8 cellular contexts compared by ENCODE assay signal in the genomic region with DNA sequence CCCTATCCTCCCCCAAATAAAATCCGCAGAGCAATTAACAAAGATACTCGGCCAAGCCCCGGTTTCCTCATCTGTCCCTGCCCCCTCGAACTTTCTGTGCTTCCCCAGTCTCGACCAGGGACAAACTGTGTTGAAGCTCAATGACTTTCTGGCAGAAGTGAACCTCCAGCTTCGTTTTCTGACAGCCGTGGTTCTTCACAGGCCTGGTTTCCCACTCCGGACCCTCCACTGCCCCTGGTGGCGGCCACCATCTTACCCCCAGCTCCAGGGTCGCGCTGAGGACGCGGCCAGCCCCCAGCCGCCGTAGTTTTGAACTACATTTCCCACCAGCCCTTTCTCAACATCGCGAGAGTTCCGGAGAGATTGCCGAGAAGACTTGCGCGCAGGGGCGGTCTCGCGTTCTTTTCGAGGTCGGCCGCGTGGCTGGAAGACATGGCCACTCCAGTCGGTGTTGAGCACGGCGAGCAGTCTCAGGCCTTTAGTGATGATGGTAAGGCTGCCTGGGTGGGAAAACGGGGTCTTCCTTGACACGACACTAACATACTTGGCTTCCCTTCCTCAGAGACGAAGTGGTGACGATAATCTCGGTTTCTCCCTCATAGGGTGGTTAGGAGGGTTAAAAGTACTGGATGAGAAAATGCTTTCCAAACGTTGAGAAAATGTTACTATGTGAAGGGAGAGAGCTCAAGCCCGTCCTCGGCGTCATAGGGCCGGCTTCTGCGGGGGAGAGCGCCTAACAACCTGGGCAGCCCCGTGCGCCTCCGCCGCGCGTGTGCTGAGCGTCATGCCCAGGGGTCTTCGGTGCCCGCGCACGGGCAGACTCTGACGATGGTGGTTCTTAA. TPM values are rescaled to one million over a fixed set of nuclear protein-coding genes. Genes with fewer than 3 reads are reported as not detected.
A peak's percentile ranks its signal among the peaks of the same experiment; 100 is the strongest.
DNase-seq lines count a peak whose midpoint lies in the region; ATAC-seq and TF ChIP-seq lines count a peak whose summit lies in the region.

No MANE protein-coding gene starts in this region.

- ATAC-seq in HG02571 (IDR thresholded peaks at IDR 0.05; ENCODE audit: unreplicated experiment) (peak; percentile 84), omental fat pad (ENCODE audit: low FRiP score) (peak; percentile 87)

- intact Hi-C loops in testis (cut with DNase I; ENCODE audit: low total_unique reads): no loop called here

- TF ChIP-seq CTCF in GM10248 (IDR thresholded peaks at IDR 0.05; ENCODE audit: control extremely low read depth, extremely low read depth, low read depth, missing control alignments): peak; percentile 20
- TF ChIP-seq CTCF in NB4 (IDR thresholded peaks at IDR 0.05; ENCODE audit: low read depth, low read length): peak; percentile 44
- TF ChIP-seq CTCF in omental fat pad (IDR thresholded peaks at IDR 0.05): peak in 2 of 3 donors; percentile 32 to 35
- peak; percentile 33 to 65 (median 63) for TF ChIP-seq CTCF in testis (IDR thresholded peaks at IDR 0.05)

- peak overlapping the region; percentile 100 for H3K4me3 ChIP-seq in NB4 (ENCODE audit: low read depth, low read length)
- peak overlapping the region; percentile 65 to 84 for H3K4me3 ChIP-seq in testis

- peak overlapping the region; percentile 90 to 94 for H3K27ac ChIP-seq in testis

- peak overlapping the region; percentile 100 for H3K27ac Mint-ChIP-seq in activated naive CD4-positive, alpha-beta T cell treated with anti-CD3 and anti-CD28 coated beads, Interleukin-2, amount 50 U/mL, for 24 hours

- POLR2A ChIA-PET in GM10248 (lab: Yijun Ruan, JAX): interaction anchor here (0.7 to 1.0 kb wide), 3 partner anchors 9 to 77 kb away, joined by 3 to 10 read pairs (median 3); no protein-coding TSS in a partner anchor

- H3K36me3 ChIP-seq in testis (ENCODE audit: low read depth, missing control alignments): no peaks in the 10 kb centered on the region

- WGBS in testis, 2 donors: 1% methylated on average over 52 to 55 of the region's 55 CpGs

- no peaks in the 10 kb centered on the region for H3K27me3 ChIP-seq in testis

- peak overlapping the region; percentile 100 for H3K4me3 Mint-ChIP-seq in activated naive CD4-positive, alpha-beta T cell treated with anti-CD3 and anti-CD28 coated beads, Interleukin-2, amount 50 U/mL, for 24 hours

- H3K4me1 ChIP-seq in testis: peaks cover 36% of the 10 kb centered on the region

- H3K4me1 Mint-ChIP-seq in activated naive CD4-positive, alpha-beta T cell treated with anti-CD3 and anti-CD28 coated beads, Interleukin-2, amount 50 U/mL, for 24 hours: peaks cover 41% of the 10 kb centered on the region

- H3K27me3 Mint-ChIP-seq in activated naive CD4-positive, alpha-beta T cell treated with anti-CD3 and anti-CD28 coated beads, Interleukin-2, amount 50 U/mL, for 24 hours: no peaks in the 10 kb centered on the region

- TF ChIP-seq POLR2A in NB4 (IDR thresholded peaks at IDR 0.05; ENCODE audit: extremely low read depth, insufficient read length) (peak; percentile 85), testis (IDR thresholded peaks at IDR 0.05) (peak; percentile 13)

- DNase-seq in GM10248 (ENCODE audit: extremely low spot score): peak; percentile 92
- DNase-seq in NB4 (ENCODE audit: low read depth): peak; percentile 97
- peak; percentile 99 for DNase-seq in SK-N-DZ (ENCODE audit: low spot score)
- DNase-seq in glomerular visceral epithelial cell (ENCODE audit: extremely low spot score): peak; percentile 97
- peak; percentile 88 for DNase-seq in omental fat pad (ENCODE audit: low spot score)
- peak; percentile 97 for DNase-seq in testis

- peaks cover 21% of the 10 kb centered on the region for H3K36me3 Mint-ChIP-seq in activated naive CD4-positive, alpha-beta T cell treated with anti-CD3 and anti-CD28 coated beads, Interleukin-2, amount 50 U/mL, for 24 hours

- CTCF ChIA-PET in GM10248 (lab: Yijun Ruan, JAX): interaction anchor here (0.6 to 5.7 kb wide), 20 partner anchors 9 to 494 kb away, joined by 3 to 60 read pairs (median 5); a partner anchor contains a TSS

- no peaks in the 10 kb centered on the region for H3K9me3 ChIP-seq in testis

- H3K9me3 Mint-ChIP-seq in activated naive CD4-positive, alpha-beta T cell treated with anti-CD3 and anti-CD28 coated beads, Interleukin-2, amount 50 U/mL, for 24 hours: no peaks in the 10 kb centered on the region

RNA-seq across cellular contexts. Expression of a gene that starts 17.7 kb away (rescaled TPM):
- 20.7 and 26.4 TPM in 2 replicates for polyA plus RNA-seq in SK-N-DZ (2014; cell fraction: cytosol; rRNA removed)
- 20.8 and 32.3 TPM in 2 replicates for polyA plus RNA-seq in SK-N-DZ (2014; cell fraction: nucleus; rRNA removed)
- total RNA-seq in omental fat pad (10 to 100 TPM in 1 of 4 donors, 1 to 10 TPM in 3; 2.3 to 20.0 (median 3.5) TPM), testis (1 to 10 TPM; 3.2 to 3.8 TPM)
- polyA plus RNA-seq in testis (ENCODE audit: insufficient read depth, low read depth, low replicate concordance): 4.6 TPM

RNA-seq across cellular contexts. Expression of a gene that starts 20.1 kb away (rescaled TPM):
- polyA plus RNA-seq in SK-N-DZ (2014; cell fraction: cytosol; rRNA removed): 0.93 and 4.2 TPM in 2 replicates
- polyA plus RNA-seq in SK-N-DZ (2014; cell fraction: nucleus; rRNA removed): 1.4 and 2.7 TPM in 2 replicates
- total RNA-seq in omental fat pad (10 to 100 TPM; 18.9 to 46.2 (median 35.2) TPM), testis (1 to 10 TPM; 3.4 to 7.2 TPM)
- 9.9 TPM for polyA plus RNA-seq in testis (ENCODE audit: insufficient read depth, low read depth, low replicate concordance)

RNA-seq across cellular contexts. Expression of a gene that starts 28.1 kb away (rescaled TPM):
- not detected in 2 replicates for polyA plus RNA-seq in SK-N-DZ (2014; cell fraction: cytosol; rRNA removed)
- not detected in 2 replicates for polyA plus RNA-seq in SK-N-DZ (2014; cell fraction: nucleus; rRNA removed)
- total RNA-seq in omental fat pad (10 to 100 TPM in 2 of 4 donors, 1 to 10 TPM in 2; 4.2 to 12.1 (median 9.7) TPM), testis (10 to 100 TPM; 29.7 to 87.5 TPM)
- polyA plus RNA-seq in testis (ENCODE audit: insufficient read depth, low read depth, low replicate concordance): 107 TPM

RNA-seq across cellular contexts. Expression of a gene that starts 56.4 kb away (rescaled TPM):
- 0.08 and 1.0 TPM in 2 replicates for polyA plus RNA-seq in SK-N-DZ (2014; cell fraction: cytosol; rRNA removed)
- 0.56 and 0.89 TPM in 2 replicates for polyA plus RNA-seq in SK-N-DZ (2014; cell fraction: nucleus; rRNA removed)
- total RNA-seq in omental fat pad (10 to 100 TPM; 29.9 to 77.9 (median 56.7) TPM), testis (10 to 100 TPM; 26.3 to 30.2 TPM)
- 9.7 TPM for polyA plus RNA-seq in testis (ENCODE audit: insufficient read depth, low read depth, low replicate concordance)

Comparison
In these comparisons a context has a peak if more than half of its experiments do, and no peak if none do; other contexts are left out.
1. Peak in every context shown above with its lines: DNase-seq, ATAC-seq, H3K4me3 ChIP-seq and H3K27ac ChIP-seq.